Comparison of ENCODE assay signal across 22 cellular contexts in the genomic region with DNA sequence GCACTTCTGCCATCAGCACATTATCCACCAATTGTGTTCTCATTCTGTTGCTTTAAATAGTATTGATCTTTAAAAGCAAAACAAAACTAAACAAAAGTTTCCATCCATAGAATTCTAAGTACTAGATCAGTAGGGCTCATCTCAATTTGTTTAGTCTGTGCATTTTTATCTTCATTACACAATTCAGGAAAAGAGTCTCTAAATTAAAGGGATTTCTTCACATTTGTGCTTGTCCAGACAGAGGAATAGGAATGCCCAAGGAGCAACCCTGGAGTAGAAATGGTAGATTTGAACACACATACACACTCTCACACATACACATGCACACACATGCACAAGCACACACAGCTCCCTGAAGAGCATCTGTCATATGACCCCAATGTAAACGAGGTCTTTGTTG.
"Had no signal": no experiment of that assay in that cellular context is flagged by ENCODE, and none has a peak within 500 bp of the region (broad histone marks: within the 10 kb centered on the region; RNA-seq: fewer than 3 reads in every experiment).

No MANE protein-coding gene starts in this region.

- H3K4me1 ChIP-seq: prostate gland had no signal

- DNase-seq: activated B cell treated with CpG ODN at 0.5 μM for 24 hours; activated CD4-positive, alpha-beta memory T cell treated with anti-CD3 and anti-CD28 coated beads for 36 hours; activated CD4-positive, alpha-beta T cell treated with anti-CD3 and anti-CD28 coated beads for 4 hours; activated CD8-positive, alpha-beta memory T cell treated with anti-CD3 and anti-CD28 coated beads, Interleukin-2, amount 10 ng/mL, durations not matched to agents 7 days and 5 days; activated naive CD4-positive, alpha-beta T cell treated with anti-CD3 and anti-CD28 coated beads, Interleukin-2, amount 10 ng/mL, durations not matched to agents 7 days and 5 days; activated naive CD8-positive, alpha-beta T cell treated with anti-CD3 and anti-CD28 coated beads, Interleukin-2, amount 50 U/mL, for 24 hours; effector CD8-positive, alpha-beta T cell; left cardiac atrium; occipital lobe; right cardiac atrium; stimulated activated CD4-positive, alpha-beta T cell treated with anti-CD3 and anti-CD28 coated beads, Interleukin-4, amount 100 ng/mL, for 1 hour; T-cell had no signal

- ATAC-seq: activated CD8-positive, alpha-beta memory T cell treated with anti-CD3 and anti-CD28 coated beads, Interleukin-2, amount 10 ng/mL, durations not matched to agents 7 days and 5 days; activated naive CD8-positive, alpha-beta T cell treated with anti-CD3 and anti-CD28 coated beads, Interleukin-2, amount 50 U/mL, for 24 hours; natural killer cell treated with Interleukin-12 subunit alpha and Interleukin-12 subunit beta and Interleukin-15 and Interleukin-18, amount 100 ng/mL, for 72 hours; SK-N-SH treated with all-trans-retinoic acid at 6 μM for 48 hours; stimulated activated memory B cell treated with anti-CD40 and anti-IgM and Interleukin-4, amounts not matched to agents 10 μg/mL and 1 μg/mL and 100 μg/mL, for 72 hours; T-cell had no signal

- H3K36me3 ChIP-seq: prostate gland, vagina had no signal

- H3K4me3 Mint-ChIP-seq: activated B cell treated with CpG ODN at 0.5 μM for 24 hours; activated CD4-positive, alpha-beta memory T cell treated with anti-CD3 and anti-CD28 coated beads for 36 hours; activated CD8-positive, alpha-beta memory T cell treated with anti-CD3 and anti-CD28 coated beads, Interleukin-2, amount 10 ng/mL, durations not matched to agents 7 days and 5 days; activated naive CD4-positive, alpha-beta T cell treated with anti-CD3 and anti-CD28 coated beads, Interleukin-2, amount 10 ng/mL, durations not matched to agents 7 days and 5 days; activated naive CD8-positive, alpha-beta T cell treated with anti-CD3 and anti-CD28 coated beads, Interleukin-2, amount 50 U/mL, for 24 hours; dendritic cell treated with granulocyte-macrophage colony-stimulating factor and Interleukin-4, amounts not matched to agents 40 ng/mL and 50 ng/mL, for 4 days; mesothelial cell of epicardium; natural killer cell treated with Interleukin-12 subunit alpha and Interleukin-12 subunit beta and Interleukin-15 and Interleukin-18, amount 100 ng/mL, for 72 hours; stimulated activated memory B cell treated with anti-CD40 and anti-IgM and Interleukin-4, amounts not matched to agents 10 μg/mL and 1 μg/mL and 100 μg/mL, for 72 hours; T-cell had no signal

- H3K27ac ChIP-seq: esophagus muscularis mucosa, prostate gland, vagina had no signal

- H3K36me3 Mint-ChIP-seq: activated CD4-positive, alpha-beta memory T cell treated with anti-CD3 and anti-CD28 coated beads for 36 hours; activated CD8-positive, alpha-beta memory T cell treated with anti-CD3 and anti-CD28 coated beads, Interleukin-2, amount 10 ng/mL, durations not matched to agents 7 days and 5 days; activated naive CD4-positive, alpha-beta T cell treated with anti-CD3 and anti-CD28 coated beads, Interleukin-2, amount 10 ng/mL, durations not matched to agents 7 days and 5 days; natural killer cell treated with Interleukin-12 subunit alpha and Interleukin-12 subunit beta and Interleukin-15 and Interleukin-18, amount 100 ng/mL, for 72 hours; T-cell had no signal

- H3K27me3 ChIP-seq: esophagus muscularis mucosa, vagina had no signal

- H3K9me3 Mint-ChIP-seq: activated B cell treated with CpG ODN at 0.5 μM for 24 hours; activated CD4-positive, alpha-beta memory T cell treated with anti-CD3 and anti-CD28 coated beads for 36 hours; activated naive CD4-positive, alpha-beta T cell treated with anti-CD3 and anti-CD28 coated beads, Interleukin-2, amount 10 ng/mL, durations not matched to agents 7 days and 5 days; activated naive CD8-positive, alpha-beta T cell treated with anti-CD3 and anti-CD28 coated beads, Interleukin-2, amount 50 U/mL, for 24 hours; dendritic cell treated with granulocyte-macrophage colony-stimulating factor and Interleukin-4, amounts not matched to agents 40 ng/mL and 50 ng/mL, for 4 days; natural killer cell treated with Interleukin-12 subunit alpha and Interleukin-12 subunit beta and Interleukin-15 and Interleukin-18, amount 100 ng/mL, for 72 hours; stimulated activated memory B cell treated with anti-CD40 and anti-IgM and Interleukin-4, amounts not matched to agents 10 μg/mL and 1 μg/mL and 100 μg/mL, for 72 hours had no signal

- H3K9me3 ChIP-seq: esophagus muscularis mucosa, prostate gland, vagina had no signal

- H3K4me1 Mint-ChIP-seq: activated naive CD4-positive, alpha-beta T cell treated with anti-CD3 and anti-CD28 coated beads, Interleukin-2, amount 10 ng/mL, durations not matched to agents 7 days and 5 days; stimulated activated memory B cell treated with anti-CD40 and anti-IgM and Interleukin-4, amounts not matched to agents 10 μg/mL and 1 μg/mL and 100 μg/mL, for 72 hours; T-cell had no signal

- H3K27ac Mint-ChIP-seq: activated B cell treated with CpG ODN at 0.5 μM for 24 hours; activated CD4-positive, alpha-beta memory T cell treated with anti-CD3 and anti-CD28 coated beads for 36 hours; activated CD8-positive, alpha-beta memory T cell treated with anti-CD3 and anti-CD28 coated beads, Interleukin-2, amount 10 ng/mL, durations not matched to agents 7 days and 5 days; activated naive CD4-positive, alpha-beta T cell treated with anti-CD3 and anti-CD28 coated beads, Interleukin-2, amount 10 ng/mL, durations not matched to agents 7 days and 5 days; activated naive CD8-positive, alpha-beta T cell treated with anti-CD3 and anti-CD28 coated beads, Interleukin-2, amount 50 U/mL, for 24 hours; dendritic cell treated with granulocyte-macrophage colony-stimulating factor and Interleukin-4, amounts not matched to agents 40 ng/mL and 50 ng/mL, for 4 days; mesothelial cell of epicardium; natural killer cell treated with Interleukin-12 subunit alpha and Interleukin-12 subunit beta and Interleukin-15 and Interleukin-18, amount 100 ng/mL, for 72 hours; stimulated activated memory B cell treated with anti-CD40 and anti-IgM and Interleukin-4, amounts not matched to agents 10 μg/mL and 1 μg/mL and 100 μg/mL, for 72 hours; T-cell had no signal

- H3K27me3 Mint-ChIP-seq: activated B cell treated with CpG ODN at 0.5 μM for 24 hours; activated CD4-positive, alpha-beta memory T cell treated with anti-CD3 and anti-CD28 coated beads for 36 hours; stimulated activated memory B cell treated with anti-CD40 and anti-IgM and Interleukin-4, amounts not matched to agents 10 μg/mL and 1 μg/mL and 100 μg/mL, for 72 hours had no signal

- H3K4me3 ChIP-seq: esophagus muscularis mucosa, lung, prostate gland, skin epidermis, vagina had no signal
